11 cellular contexts compared by ENCODE assay signal in genomic region chr16:48409839-48410610, GRCh38. TPM values are rescaled to one million over a fixed set of nuclear protein-coding genes. Genes with fewer than 3 reads are reported as not detected.
DNase-seq lines count a peak whose midpoint lies in the region; ATAC-seq and TF ChIP-seq lines count a peak whose summit lies in the region.
"Had no signal": no experiment of that assay in that cellular context is flagged by ENCODE, and none has a peak within 500 bp of the region (broad histone marks: within the 10 kb centered on the region; RNA-seq: fewer than 3 reads in every experiment).

No MANE protein-coding gene starts in this region.

- POLR2A ChIA-PET in MCF 10A (lab: Yijun Ruan, JAX), result interaction anchor here (0.6 to 5.1 kb wide), 19 partner anchors 12 to 1287 kb away, joined by 3 to 37 read pairs (median 4); partner anchors contain the start of gene SIAH1

- no peaks in the 10 kb centered on the region for H3K36me3 ChIP-seq in lung (ENCODE audit: control insufficient read depth in 2 of 2, insufficient read depth in 2 of 2, low read length in 2 of 2)
- H3K36me3 ChIP-seq: SJSA1 had no signal

- DNase-seq in AG09309 (ENCODE audit: low read depth) (peak; percentile 82), LHCN-M2 (ENCODE audit: low read depth) (peak; percentile 26), MCF 10A (ENCODE audit: unreplicated experiment) (peak; percentile 91), lung (ENCODE audit: low spot score) (peak; percentile 41), NCI-H1436 treated with DMSO at 0.1 percent for 48 hours (lab: John Stamatoyannopoulos, UW) (no peak), cerebellar cortex (ENCODE audit: low spot score) (no peak)
- DNase-seq: COR-L47 had no signal

- WGBS in lung, 2 donors, result 65 to 73% methylated on average over 12 of the region's 12 CpGs

- no peaks in the 10 kb centered on the region for H3K27me3 ChIP-seq in lung (ENCODE audit: control insufficient read depth, insufficient read depth)
- H3K27me3 ChIP-seq: SJSA1 had no signal

- no TSS peak for BruUV-seq in MCF 10A (replicated peaks; lab: Mats Ljungman, UMichigan)

- no peak overlapping the region for H3K4me3 ChIP-seq in AG09309 (ENCODE audit: control insufficient read depth, low read depth, low read length)
- H3K4me3 ChIP-seq in lung, result no peak overlapping the region
- H3K4me3 ChIP-seq: SJSA1 had no signal

- H3K9me3 Mint-ChIP-seq in MCF 10A (ENCODE audit: unreplicated experiment), result no peaks in the 10 kb centered on the region
- H3K9me3 Mint-ChIP-seq: activated naive CD4-positive, alpha-beta T cell treated with anti-CD3 and anti-CD28 coated beads, Interleukin-2, amount 50 U/mL, for 24 hours had no signal

- H3K36me3 Mint-ChIP-seq in MCF 10A (ENCODE audit: insufficient read depth, unreplicated experiment), result peaks cover 6% of the 10 kb centered on the region
- H3K36me3 Mint-ChIP-seq: activated naive CD4-positive, alpha-beta T cell treated with anti-CD3 and anti-CD28 coated beads, Interleukin-2, amount 50 U/mL, for 24 hours had no signal

- TF ChIP-seq CTCF in AG09309 (IDR thresholded peaks at IDR 0.05; ENCODE audit: control insufficient read depth, insufficient read depth, low read depth, low read length, missing control alignments), result no peak
- TF ChIP-seq CTCF in MCF 10A (IDR thresholded peaks at IDR 0.05; ENCODE audit: unreplicated experiment), result no peak
- TF ChIP-seq CTCF in lung (IDR thresholded peaks at IDR 0.05; ENCODE audit: control extremely low read depth, extremely low read depth), result no peak

- H3K4me3 Mint-ChIP-seq in MCF 10A (ENCODE audit: unreplicated experiment), result peak overlapping the region; percentile 42
- H3K4me3 Mint-ChIP-seq: activated naive CD4-positive, alpha-beta T cell treated with anti-CD3 and anti-CD28 coated beads, Interleukin-2, amount 50 U/mL, for 24 hours had no signal

- peaks cover 26% of the 10 kb centered on the region for H3K4me1 Mint-ChIP-seq in MCF 10A (ENCODE audit: insufficient read depth, unreplicated experiment)

- ATAC-seq in lung (ENCODE audit: insufficient read depth, low FRiP score) (peak; percentile 81), GM21360 (IDR thresholded peaks at IDR 0.05; ENCODE audit: unreplicated experiment) (no peak), HG03039 (IDR thresholded peaks at IDR 0.05; ENCODE audit: unreplicated experiment) (no peak)

- H3K9me3 ChIP-seq in lung (ENCODE audit: control insufficient read depth in 2 of 2, insufficient read depth in 1 of 2, low read length in 1 of 2), result no peaks in the 10 kb centered on the region
- H3K9me3 ChIP-seq: SJSA1 had no signal

- intact Hi-C loops in MCF 10A (cut with micrococcal nuclease), result no loop called here

- CTCF ChIA-PET in MCF 10A (lab: Yijun Ruan, JAX), result interaction anchor here (0.6 to 2.8 kb wide), 12 partner anchors 11 to 794 kb away, joined by 3 to 14 read pairs (median 3); no protein-coding TSS in a partner anchor

- peak overlapping the region; percentile 71 for H3K27ac Mint-ChIP-seq in MCF 10A (ENCODE audit: low read depth, unreplicated experiment)
- H3K27ac Mint-ChIP-seq: activated naive CD4-positive, alpha-beta T cell treated with anti-CD3 and anti-CD28 coated beads, Interleukin-2, amount 50 U/mL, for 24 hours had no signal

- no peaks in the 10 kb centered on the region for H3K4me1 ChIP-seq in lung (ENCODE audit: control insufficient read depth in 2 of 2, insufficient read depth in 2 of 2, low read length in 2 of 2)

- H3K27ac ChIP-seq in lung (ENCODE audit: low read depth in 1 of 2, low read length in 1 of 2), result peak overlapping the region in 1 of 2 donors; percentile 49
- H3K27ac ChIP-seq: SJSA1 had no signal

- H3K27me3 Mint-ChIP-seq in MCF 10A (ENCODE audit: insufficient read depth, unreplicated experiment), result no peaks in the 10 kb centered on the region
- H3K27me3 Mint-ChIP-seq: activated naive CD4-positive, alpha-beta T cell treated with anti-CD3 and anti-CD28 coated beads, Interleukin-2, amount 50 U/mL, for 24 hours had no signal

RNA-seq across cellular contexts. Expression of gene SIAH1, which starts 24.8 kb away (rescaled TPM):
- total RNA-seq in LHCN-M2 (2014; rRNA removed) (14.6 and 17.3 TPM in 2 replicates), MCF 10A (2022) (19.9 and 22.4 TPM in 2 replicates), lung (10 to 100 TPM; 22.3 to 53.2 TPM)
- 7.7 TPM for polyA plus RNA-seq in LHCN-M2 (2012)
- 10 to 100 TPM; 15.6 to 16.0 TPM for polyA plus RNA-seq in lung

Comparison
In these comparisons a context has a peak if more than half of its experiments do, and no peak if none do; other contexts are left out.
1. DNase-seq: peak in AG09309 (single experiment), LHCN-M2 (single experiment), MCF 10A (single experiment) and lung (single experiment); none in NCI-H1436 treated with DMSO at 0.1 percent for 48 hours (single experiment) and cerebellar cortex (single experiment).